In the genomic region with DNA sequence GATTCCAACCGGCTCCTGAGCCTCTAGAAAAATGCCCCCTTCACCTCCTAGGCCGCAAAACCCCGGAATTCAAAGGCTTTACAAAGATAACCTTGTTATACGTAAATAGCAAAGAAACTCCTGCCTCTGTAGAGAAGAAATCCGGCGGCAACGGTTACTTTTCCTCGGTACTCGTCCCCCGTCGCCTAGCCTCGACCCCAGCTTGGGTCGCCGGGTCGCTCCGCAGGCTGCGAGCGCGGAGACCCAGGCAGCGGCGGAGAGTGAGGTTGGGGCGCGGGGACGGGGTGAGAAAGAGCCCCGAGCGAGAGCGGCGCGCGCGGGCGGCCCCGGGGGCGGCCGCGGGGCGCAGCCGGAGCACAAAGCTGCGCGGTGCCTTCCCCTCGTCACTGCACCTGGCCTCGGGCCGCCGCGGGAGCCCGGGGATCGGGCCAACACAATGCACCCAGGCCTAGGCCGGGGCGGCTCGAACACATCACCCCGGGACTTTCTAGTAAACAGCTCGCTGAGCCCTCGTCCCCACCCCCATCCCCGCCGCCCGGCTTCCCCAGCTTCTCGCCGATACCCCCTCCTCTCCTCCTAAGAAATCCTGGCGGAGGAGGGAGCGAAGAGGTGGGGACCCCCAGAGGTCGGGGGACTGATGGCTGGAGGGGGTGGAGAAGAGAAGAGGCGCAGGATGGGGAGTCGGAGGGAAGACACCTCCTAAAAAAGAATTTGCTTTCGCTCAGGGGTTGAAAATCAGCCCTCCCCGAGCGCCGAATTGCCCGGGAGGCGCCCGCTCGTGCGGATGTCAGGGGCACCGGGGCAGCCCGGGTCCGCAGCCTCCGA, we compare ENCODE assay signal across 1 cellular context.
TF ChIP-seq lines count a peak whose summit lies in the region.

No MANE protein-coding gene starts in this region.

TF ChIP-seq in H1, 55 proteins besides CTCF, POLR2A, EP300 and RAD21:
- TF ChIP-seq CHD2 (IDR thresholded peaks at IDR 0.05; ENCODE audit: low read length) (no peak), JUN (IDR thresholded peaks at IDR 0.05; ENCODE audit: low read depth, low read length) (no peak), TEAD4 (IDR thresholded peaks at IDR 0.05; ENCODE audit: low read depth, low read length) (no peak), EZH2 (IDR thresholded peaks at IDR 0.05; ENCODE audit: low read depth, low read length, severe bottlenecking) (peak; percentile 14), CEBPB (IDR thresholded peaks at IDR 0.05; ENCODE audit: low read depth, low read length) (no peak), RBBP5 (IDR thresholded peaks at IDR 0.05; ENCODE audit: borderline replicate concordance, low read depth, low read length) (peak; percentile 84; the same call in 1 of the 2 replicates), ASH2L (IDR thresholded peaks at IDR 0.05; ENCODE audit: low read length) (peak; percentile 63), KDM5A (IDR thresholded peaks at IDR 0.05; ENCODE audit: low read length) (no peak), POLR2AphosphoS5 (IDR thresholded peaks at IDR 0.05; ENCODE audit: low read depth, low read length) (no peak), CBX8 (IDR thresholded peaks at IDR 0.05; ENCODE audit: borderline replicate concordance, low read depth, low read length) (no peak), SP2 (IDR thresholded peaks at IDR 0.05; ENCODE audit: low read length) (no peak), CTBP2 (IDR thresholded peaks at IDR 0.05; ENCODE audit: borderline replicate concordance, insufficient read depth, insufficient read length, low read length) (no peak), ZNF274 (IDR thresholded peaks at IDR 0.05; ENCODE audit: borderline replicate concordance, extremely low read depth, low read length) (no peak), RNF2 (IDR thresholded peaks at IDR 0.05; ENCODE audit: borderline replicate concordance, low read depth, low read length, missing control alignments, poor library complexity, severe bottlenecking) (peak; percentile 7), MAFK (IDR thresholded peaks at IDR 0.05; ENCODE audit: low read depth, low read length) (no peak), FOSL1 (IDR thresholded peaks at IDR 0.05; ENCODE audit: insufficient read depth, low read depth, low read length) (no peak), KDM4A (IDR thresholded peaks at IDR 0.05; ENCODE audit: low read depth, low read length, severe bottlenecking) (peak; percentile 66), HDAC6 (IDR thresholded peaks at IDR 0.05; ENCODE audit: low read depth, low read length) (no peak), TBP (IDR thresholded peaks at IDR 0.05; ENCODE audit: low read depth, low read length) (no peak)
- TF ChIP-seq, protein P1, sequence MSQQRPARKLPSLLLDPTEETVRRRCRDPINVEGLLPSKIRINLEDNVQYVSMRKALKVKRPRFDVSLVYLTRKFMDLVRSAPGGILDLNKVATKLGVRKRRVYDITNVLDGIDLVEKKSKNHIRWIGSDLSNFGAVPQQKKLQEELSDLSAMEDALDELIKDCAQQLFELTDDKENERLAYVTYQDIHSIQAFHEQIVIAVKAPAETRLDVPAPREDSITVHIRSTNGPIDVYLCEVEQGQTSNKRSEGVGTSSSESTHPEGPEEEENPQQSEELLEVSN (IDR thresholded peaks at IDR 0.05) = no peak
- TF ChIP-seq, protein P2, sequence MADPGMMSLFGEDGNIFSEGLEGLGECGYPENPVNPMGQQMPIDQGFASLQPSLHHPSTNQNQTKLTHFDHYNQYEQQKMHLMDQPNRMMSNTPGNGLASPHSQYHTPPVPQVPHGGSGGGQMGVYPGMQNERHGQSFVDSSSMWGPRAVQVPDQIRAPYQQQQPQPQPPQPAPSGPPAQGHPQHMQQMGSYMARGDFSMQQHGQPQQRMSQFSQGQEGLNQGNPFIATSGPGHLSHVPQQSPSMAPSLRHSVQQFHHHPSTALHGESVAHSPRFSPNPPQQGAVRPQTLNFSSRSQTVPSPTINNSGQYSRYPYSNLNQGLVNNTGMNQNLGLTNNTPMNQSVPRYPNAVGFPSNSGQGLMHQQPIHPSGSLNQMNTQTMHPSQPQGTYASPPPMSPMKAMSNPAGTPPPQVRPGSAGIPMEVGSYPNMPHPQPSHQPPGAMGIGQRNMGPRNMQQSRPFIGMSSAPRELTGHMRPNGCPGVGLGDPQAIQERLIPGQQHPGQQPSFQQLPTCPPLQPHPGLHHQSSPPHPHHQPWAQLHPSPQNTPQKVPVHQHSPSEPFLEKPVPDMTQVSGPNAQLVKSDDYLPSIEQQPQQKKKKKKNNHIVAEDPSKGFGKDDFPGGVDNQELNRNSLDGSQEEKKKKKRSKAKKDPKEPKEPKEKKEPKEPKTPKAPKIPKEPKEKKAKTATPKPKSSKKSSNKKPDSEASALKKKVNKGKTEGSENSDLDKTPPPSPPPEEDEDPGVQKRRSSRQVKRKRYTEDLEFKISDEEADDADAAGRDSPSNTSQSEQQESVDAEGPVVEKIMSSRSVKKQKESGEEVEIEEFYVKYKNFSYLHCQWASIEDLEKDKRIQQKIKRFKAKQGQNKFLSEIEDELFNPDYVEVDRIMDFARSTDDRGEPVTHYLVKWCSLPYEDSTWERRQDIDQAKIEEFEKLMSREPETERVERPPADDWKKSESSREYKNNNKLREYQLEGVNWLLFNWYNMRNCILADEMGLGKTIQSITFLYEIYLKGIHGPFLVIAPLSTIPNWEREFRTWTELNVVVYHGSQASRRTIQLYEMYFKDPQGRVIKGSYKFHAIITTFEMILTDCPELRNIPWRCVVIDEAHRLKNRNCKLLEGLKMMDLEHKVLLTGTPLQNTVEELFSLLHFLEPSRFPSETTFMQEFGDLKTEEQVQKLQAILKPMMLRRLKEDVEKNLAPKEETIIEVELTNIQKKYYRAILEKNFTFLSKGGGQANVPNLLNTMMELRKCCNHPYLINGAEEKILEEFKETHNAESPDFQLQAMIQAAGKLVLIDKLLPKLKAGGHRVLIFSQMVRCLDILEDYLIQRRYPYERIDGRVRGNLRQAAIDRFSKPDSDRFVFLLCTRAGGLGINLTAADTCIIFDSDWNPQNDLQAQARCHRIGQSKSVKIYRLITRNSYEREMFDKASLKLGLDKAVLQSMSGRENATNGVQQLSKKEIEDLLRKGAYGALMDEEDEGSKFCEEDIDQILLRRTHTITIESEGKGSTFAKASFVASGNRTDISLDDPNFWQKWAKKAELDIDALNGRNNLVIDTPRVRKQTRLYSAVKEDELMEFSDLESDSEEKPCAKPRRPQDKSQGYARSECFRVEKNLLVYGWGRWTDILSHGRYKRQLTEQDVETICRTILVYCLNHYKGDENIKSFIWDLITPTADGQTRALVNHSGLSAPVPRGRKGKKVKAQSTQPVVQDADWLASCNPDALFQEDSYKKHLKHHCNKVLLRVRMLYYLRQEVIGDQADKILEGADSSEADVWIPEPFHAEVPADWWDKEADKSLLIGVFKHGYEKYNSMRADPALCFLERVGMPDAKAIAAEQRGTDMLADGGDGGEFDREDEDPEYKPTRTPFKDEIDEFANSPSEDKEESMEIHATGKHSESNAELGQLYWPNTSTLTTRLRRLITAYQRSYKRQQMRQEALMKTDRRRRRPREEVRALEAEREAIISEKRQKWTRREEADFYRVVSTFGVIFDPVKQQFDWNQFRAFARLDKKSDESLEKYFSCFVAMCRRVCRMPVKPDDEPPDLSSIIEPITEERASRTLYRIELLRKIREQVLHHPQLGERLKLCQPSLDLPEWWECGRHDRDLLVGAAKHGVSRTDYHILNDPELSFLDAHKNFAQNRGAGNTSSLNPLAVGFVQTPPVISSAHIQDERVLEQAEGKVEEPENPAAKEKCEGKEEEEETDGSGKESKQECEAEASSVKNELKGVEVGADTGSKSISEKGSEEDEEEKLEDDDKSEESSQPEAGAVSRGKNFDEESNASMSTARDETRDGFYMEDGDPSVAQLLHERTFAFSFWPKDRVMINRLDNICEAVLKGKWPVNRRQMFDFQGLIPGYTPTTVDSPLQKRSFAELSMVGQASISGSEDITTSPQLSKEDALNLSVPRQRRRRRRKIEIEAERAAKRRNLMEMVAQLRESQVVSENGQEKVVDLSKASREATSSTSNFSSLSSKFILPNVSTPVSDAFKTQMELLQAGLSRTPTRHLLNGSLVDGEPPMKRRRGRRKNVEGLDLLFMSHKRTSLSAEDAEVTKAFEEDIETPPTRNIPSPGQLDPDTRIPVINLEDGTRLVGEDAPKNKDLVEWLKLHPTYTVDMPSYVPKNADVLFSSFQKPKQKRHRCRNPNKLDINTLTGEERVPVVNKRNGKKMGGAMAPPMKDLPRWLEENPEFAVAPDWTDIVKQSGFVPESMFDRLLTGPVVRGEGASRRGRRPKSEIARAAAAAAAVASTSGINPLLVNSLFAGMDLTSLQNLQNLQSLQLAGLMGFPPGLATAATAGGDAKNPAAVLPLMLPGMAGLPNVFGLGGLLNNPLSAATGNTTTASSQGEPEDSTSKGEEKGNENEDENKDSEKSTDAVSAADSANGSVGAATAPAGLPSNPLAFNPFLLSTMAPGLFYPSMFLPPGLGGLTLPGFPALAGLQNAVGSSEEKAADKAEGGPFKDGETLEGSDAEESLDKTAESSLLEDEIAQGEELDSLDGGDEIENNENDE (IDR thresholded peaks at IDR 0.05; ENCODE audit: insufficient replicate concordance, low read length) = no peak
- TF ChIP-seq, protein P3, sequence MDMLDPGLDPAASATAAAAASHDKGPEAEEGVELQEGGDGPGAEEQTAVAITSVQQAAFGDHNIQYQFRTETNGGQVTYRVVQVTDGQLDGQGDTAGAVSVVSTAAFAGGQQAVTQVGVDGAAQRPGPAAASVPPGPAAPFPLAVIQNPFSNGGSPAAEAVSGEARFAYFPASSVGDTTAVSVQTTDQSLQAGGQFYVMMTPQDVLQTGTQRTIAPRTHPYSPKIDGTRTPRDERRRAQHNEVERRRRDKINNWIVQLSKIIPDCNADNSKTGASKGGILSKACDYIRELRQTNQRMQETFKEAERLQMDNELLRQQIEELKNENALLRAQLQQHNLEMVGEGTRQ (IDR thresholded peaks at IDR 0.05; ENCODE audit: low read length) = no peak
